Comparison of ENCODE assay signal across 9 cellular contexts in the genomic region with DNA sequence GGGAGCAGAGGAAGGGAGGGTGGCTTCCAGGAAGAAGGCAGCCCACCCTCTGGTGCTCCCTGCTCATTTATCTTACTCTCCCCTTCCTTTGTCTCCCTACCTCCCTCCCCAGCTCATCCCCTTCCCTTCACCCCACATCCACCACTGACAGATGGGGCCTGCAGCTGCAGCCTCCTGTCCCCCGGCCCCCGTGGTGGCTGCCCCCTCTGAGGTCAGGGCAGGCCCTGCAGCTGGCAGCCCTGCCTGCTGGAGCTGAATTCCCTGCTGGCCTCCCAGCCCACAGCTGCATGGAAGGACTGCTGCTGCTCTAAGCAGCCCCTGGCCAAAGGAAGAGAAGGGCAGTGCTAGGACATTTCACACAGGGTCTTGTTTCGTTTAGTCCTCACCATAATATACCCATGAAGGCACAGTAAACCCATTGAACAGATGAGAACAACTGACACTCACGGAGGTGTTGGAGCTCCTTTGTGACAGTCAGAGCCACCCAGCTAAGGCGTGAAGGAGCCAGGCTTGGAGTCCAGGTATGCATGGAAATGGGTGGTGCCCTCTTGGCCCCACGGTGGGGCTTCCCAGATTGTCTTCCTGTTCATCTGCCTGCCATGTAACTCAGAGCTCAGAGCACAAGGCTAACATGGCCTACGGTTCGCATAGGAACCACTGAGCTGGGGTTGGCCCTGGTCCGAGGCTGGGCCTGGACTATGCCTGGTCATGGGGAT.
"Had no signal": no experiment of that assay in that cellular context is flagged by ENCODE, and none has a peak within 500 bp of the region (broad histone marks: within the 10 kb centered on the region; RNA-seq: fewer than 3 reads in every experiment).

No MANE protein-coding gene starts in this region.

- H3K36me3 ChIP-seq: heart left ventricle, SJCRH30 had no signal

- H3K27ac ChIP-seq: dorsolateral prefrontal cortex, heart left ventricle, SJCRH30, VCaP had no signal

- H3K4me1 ChIP-seq: heart left ventricle, SJCRH30 had no signal

- H3K4me3 ChIP-seq: dorsolateral prefrontal cortex, heart left ventricle, SJCRH30 had no signal

- H3K9me3 ChIP-seq: heart left ventricle, SJCRH30 had no signal

- DNase-seq: activated CD4-positive, alpha-beta memory T cell treated with anti-CD3 and anti-CD28 coated beads, Interleukin-2, amount 10 ng/mL, durations not matched to agents 7 days and 5 days; right cardiac atrium; SJCRH30; stimulated activated CD4-positive, alpha-beta T cell treated with anti-CD3 and anti-CD28 coated beads, Interleukin-12 subunit alpha, Interleukin-12 subunit beta, amount 100 ng/mL, for 4 hours; stimulated activated naive CD4-positive, alpha-beta T cell; trophoblast cell had no signal
